17 cellular contexts compared by ENCODE assay signal in genomic region chr18:79750980-79751571, GRCh38. TPM values are rescaled to one million over a fixed set of nuclear protein-coding genes. Genes with fewer than 3 reads are reported as not detected.
DNase-seq lines count a peak whose midpoint lies in the region; ATAC-seq and TF ChIP-seq lines count a peak whose summit lies in the region.
"Had no signal": no experiment of that assay in that cellular context is flagged by ENCODE, and none has a peak within 500 bp of the region (broad histone marks: within the 10 kb centered on the region; RNA-seq: fewer than 3 reads in every experiment).

No MANE protein-coding gene starts in this region.

- H3K4me3 ChIP-seq in upper lobe of right lung (no peak overlapping the region), gastrocnemius medialis (no peak overlapping the region)

- no peak for ATAC-seq in activated T-cell treated with anti-CD3 and anti-CD28 coated beads, Interleukin-2, amount 50 U/mL, for 4 hours
- peak; percentile 60 for ATAC-seq in esophagus mucosa
- ATAC-seq in omental fat pad (ENCODE audit: low FRiP score), result no peak
- ATAC-seq in upper lobe of right lung, result peak; percentile 68
- no peak for ATAC-seq in gastrocnemius medialis
- no peak for ATAC-seq in activated CD8-positive, alpha-beta T cell treated with anti-CD3 and anti-CD28 coated beads, Interleukin-2, amount 10 ng/mL, durations not matched to agents 7 days and 5 days
- ATAC-seq: activated T-cell treated with anti-CD3 and anti-CD28 coated beads, Interleukin-2, amount 50 U/mL, for 72 hours had no signal

- H3K4me3 Mint-ChIP-seq in activated T-cell treated with anti-CD3 and anti-CD28 coated beads, Interleukin-2, amount 50 U/mL, for 4 hours, result no peak overlapping the region
- H3K4me3 Mint-ChIP-seq in activated CD8-positive, alpha-beta T cell treated with anti-CD3 and anti-CD28 coated beads, Interleukin-2, amount 10 ng/mL, durations not matched to agents 7 days and 5 days, result no peak overlapping the region
- H3K4me3 Mint-ChIP-seq: activated T-cell treated with anti-CD3 and anti-CD28 coated beads, Interleukin-2, amount 50 U/mL, for 72 hours; H9 had no signal

- H3K27me3 Mint-ChIP-seq in activated T-cell treated with anti-CD3 and anti-CD28 coated beads, Interleukin-2, amount 50 U/mL, for 4 hours (ENCODE audit: low read depth), result no peaks in the 10 kb centered on the region
- no peaks in the 10 kb centered on the region for H3K27me3 Mint-ChIP-seq in activated CD8-positive, alpha-beta T cell treated with anti-CD3 and anti-CD28 coated beads, Interleukin-2, amount 10 ng/mL, durations not matched to agents 7 days and 5 days (ENCODE audit: low read depth)

- TF ChIP-seq POLR2A in gastrocnemius medialis (IDR thresholded peaks at IDR 0.05), result no peak

- POLR2A ChIA-PET in activated CD8-positive, alpha-beta T cell treated with anti-CD3 and anti-CD28 coated beads, Interleukin-2, amount 10 ng/mL, durations not matched to agents 7 days and 5 days (lab: Charles Lee), result no interaction called here

- H3K9me3 ChIP-seq in upper lobe of right lung (no peaks in the 10 kb centered on the region), gastrocnemius medialis (no peaks in the 10 kb centered on the region)
- H3K9me3 ChIP-seq: SK-N-SH had no signal

- peaks cover 38% of the 10 kb centered on the region for H3K36me3 Mint-ChIP-seq in activated T-cell treated with anti-CD3 and anti-CD28 coated beads, Interleukin-2, amount 50 U/mL, for 4 hours (ENCODE audit: insufficient read depth)
- H3K36me3 Mint-ChIP-seq in activated CD8-positive, alpha-beta T cell treated with anti-CD3 and anti-CD28 coated beads, Interleukin-2, amount 10 ng/mL, durations not matched to agents 7 days and 5 days (ENCODE audit: low read depth), result peaks cover 49% of the 10 kb centered on the region

- no peak overlapping the region for H3K27ac ChIP-seq in upper lobe of right lung
- H3K27ac ChIP-seq in gastrocnemius medialis, result no peak overlapping the region
- H3K27ac ChIP-seq: parathyroid adenoma had no signal

- no peak overlapping the region for H3K27ac Mint-ChIP-seq in activated CD8-positive, alpha-beta T cell treated with anti-CD3 and anti-CD28 coated beads, Interleukin-2, amount 10 ng/mL, durations not matched to agents 7 days and 5 days
- H3K27ac Mint-ChIP-seq: activated T-cell treated with anti-CD3 and anti-CD28 coated beads, Interleukin-2, amount 50 U/mL, for 72 hours; H9 had no signal

- CTCF ChIA-PET in activated CD8-positive, alpha-beta T cell treated with anti-CD3 and anti-CD28 coated beads, Interleukin-2, amount 10 ng/mL, durations not matched to agents 7 days and 5 days (lab: Charles Lee), result no interaction called here

- no peaks in the 10 kb centered on the region for H3K27me3 ChIP-seq in upper lobe of right lung
- H3K27me3 ChIP-seq in gastrocnemius medialis, result no peaks in the 10 kb centered on the region

- no peaks in the 10 kb centered on the region for H3K4me1 Mint-ChIP-seq in activated T-cell treated with anti-CD3 and anti-CD28 coated beads, Interleukin-2, amount 50 U/mL, for 4 hours (ENCODE audit: low read depth)
- no peaks in the 10 kb centered on the region for H3K4me1 Mint-ChIP-seq in activated CD8-positive, alpha-beta T cell treated with anti-CD3 and anti-CD28 coated beads, Interleukin-2, amount 10 ng/mL, durations not matched to agents 7 days and 5 days (ENCODE audit: low read depth)
- H3K4me1 Mint-ChIP-seq: H9 had no signal

- peak; percentile 14 for DNase-seq in activated T-cell treated with anti-CD3 and anti-CD28 coated beads, Interleukin-2, amount 50 U/mL, for 1 hour
- DNase-seq in activated T-cell treated with anti-CD3 and anti-CD28 coated beads, Interleukin-2, amount 50 U/mL, for 4 hours, result no peak
- peak; percentile 11 for DNase-seq in omental fat pad (ENCODE audit: low spot score)
- DNase-seq in upper lobe of right lung, result peak; percentile 60
- no peak for DNase-seq in gastrocnemius medialis
- no peak for DNase-seq in activated CD8-positive, alpha-beta T cell treated with anti-CD3 and anti-CD28 coated beads, Interleukin-2, amount 10 ng/mL, durations not matched to agents 7 days and 5 days
- no peak for DNase-seq in GF-D8 (lab: John Stamatoyannopoulos, UW)
- DNase-seq: activated T-cell treated with anti-CD3 and anti-CD28 coated beads, Interleukin-2, amount 50 U/mL, for 72 hours; H9; NCI-H524 treated with DMSO at 0.1 percent for 48 hours; OCI-M1; SK-N-SH had no signal

- no peaks in the 10 kb centered on the region for H3K4me1 ChIP-seq in upper lobe of right lung
- H3K4me1 ChIP-seq in gastrocnemius medialis, result no peaks in the 10 kb centered on the region
- H3K4me1 ChIP-seq: parathyroid adenoma had no signal

- no peaks in the 10 kb centered on the region for H3K9me3 Mint-ChIP-seq in activated T-cell treated with anti-CD3 and anti-CD28 coated beads, Interleukin-2, amount 50 U/mL, for 4 hours
- H3K9me3 Mint-ChIP-seq in activated CD8-positive, alpha-beta T cell treated with anti-CD3 and anti-CD28 coated beads, Interleukin-2, amount 10 ng/mL, durations not matched to agents 7 days and 5 days (ENCODE audit: insufficient read depth), result no peaks in the 10 kb centered on the region
- H3K9me3 Mint-ChIP-seq: activated T-cell treated with anti-CD3 and anti-CD28 coated beads, Interleukin-2, amount 50 U/mL, for 72 hours; H9 had no signal

- intact Hi-C loops in upper lobe of right lung (cut with DNase I) (no loop called here), gastrocnemius medialis (cut with DNase I; ENCODE audit: low total_unique reads) (no loop called here)

- in situ Hi-C loops in gastrocnemius medialis (cut with MboI; ENCODE audit: low sequenced_read_pairs in 4 of 4), result no loop called here

- TF ChIP-seq CTCF in omental fat pad (IDR thresholded peaks at IDR 0.05), result no peak
- no peak for TF ChIP-seq CTCF in upper lobe of right lung (IDR thresholded peaks at IDR 0.05)
- TF ChIP-seq CTCF in gastrocnemius medialis (IDR thresholded peaks at IDR 0.05 in 4 of 5, conservative IDR thresholded peaks at IDR 0.05 in 1 of 5), result no peak

- H3K36me3 ChIP-seq in upper lobe of right lung (peaks cover 40% of the 10 kb centered on the region), gastrocnemius medialis (peaks cover 0 to 29% of the 10 kb centered on the region in 2 donors)

RNA-seq across cellular contexts. Expression of gene KCNG2, which starts 46.7 kb away (rescaled TPM):
- total RNA-seq in activated T-cell treated with anti-CD3 and anti-CD28 coated beads, Interleukin-2, amount 50 U/mL, for 4 hours, result not detected
- total RNA-seq in esophagus mucosa, result 0.20 TPM
- total RNA-seq in omental fat pad, result 1 to 10 TPM in 1 of 4 donors, under 1 TPM in 2, not detected in 1; 0.75 to 2.4 (median 0.96) TPM
- total RNA-seq in upper lobe of right lung, result 0.46 TPM
- under 1 TPM in 1 of 4 donors, not detected in 3; 0.55 TPM for total RNA-seq in gastrocnemius medialis
- not detected for total RNA-seq in activated CD8-positive, alpha-beta T cell treated with anti-CD3 and anti-CD28 coated beads, Interleukin-2, amount 10 ng/mL, durations not matched to agents 7 days and 5 days
- total RNA-seq: A673; activated T-cell treated with anti-CD3 and anti-CD28 coated beads, Interleukin-2, amount 50 U/mL, for 72 hours; endothelial cell of umbilical vein; M059J had no signal

Comparison
In these comparisons a context has a peak if more than half of its experiments do, and no peak if none do; other contexts are left out.
1. DNase-seq: peak in activated T-cell treated with anti-CD3 and anti-CD28 coated beads, Interleukin-2, amount 50 U/mL, for 1 hour (single experiment), omental fat pad (single experiment) and upper lobe of right lung (single experiment); none in activated T-cell treated with anti-CD3 and anti-CD28 coated beads, Interleukin-2, amount 50 U/mL, for 4 hours (single experiment), gastrocnemius medialis (0 of 2), activated CD8-positive, alpha-beta T cell treated with anti-CD3 and anti-CD28 coated beads, Interleukin-2, amount 10 ng/mL, durations not matched to agents 7 days and 5 days (single experiment) and GF-D8 (single experiment).
2. ATAC-seq: peak in esophagus mucosa (single experiment) and upper lobe of right lung (single experiment); none in activated T-cell treated with anti-CD3 and anti-CD28 coated beads, Interleukin-2, amount 50 U/mL, for 4 hours (0 of 2), omental fat pad (single experiment), gastrocnemius medialis (0 of 2) and activated CD8-positive, alpha-beta T cell treated with anti-CD3 and anti-CD28 coated beads, Interleukin-2, amount 10 ng/mL, durations not matched to agents 7 days and 5 days (single experiment).